Comparison of ENCODE assay signal across 10 cellular contexts in genomic region chr4:102823897-102824296, GRCh38. TPM values are rescaled to one million over a fixed set of nuclear protein-coding genes. Genes with fewer than 3 reads are reported as not detected.
A peak's percentile ranks its signal among the peaks of the same experiment; 100 is the strongest.
DNase-seq lines count a peak whose midpoint lies in the region; ATAC-seq, FAIRE-seq and TF ChIP-seq lines count a peak whose summit lies in the region.
"Had no signal": no experiment of that assay in that cellular context is flagged by ENCODE, and none has a peak within 500 bp of the region (broad histone marks: within the 10 kb centered on the region; RNA-seq: fewer than 3 reads in every experiment).

No MANE protein-coding gene starts in this region.

- DNase-seq in left ventricle myocardium inferior: no peak
- DNase-seq in left ventricle myocardium superior: no peak
- DNase-seq in K562 (ENCODE audit: extremely low read depth in 1 of 4, low spot score in 3 of 4): no peak
- DNase-seq in memory B cell (ENCODE audit: low spot score in 2 of 2): no peak
- DNase-seq in upper lobe of right lung: no peak
- no peak for DNase-seq in HT-29 (ENCODE audit: low spot score)
- DNase-seq: RPMI8226 had no signal

- POLR2A ChIA-PET in K562 (lab: Yijun Ruan, JAX): interaction anchor here (0.7 to 4.3 kb wide), 8 partner anchors 7 to 189 kb away, joined by 3 to 23 read pairs (median 3); no protein-coding TSS in a partner anchor

- no peak for ATAC-seq in left ventricle myocardium superior
- ATAC-seq in K562: no peak
- no peak for ATAC-seq in memory B cell (ENCODE audit: low read depth)
- no peak for ATAC-seq in upper lobe of right lung
- no peak for ATAC-seq in activated CD4-positive, CD25-positive, alpha-beta regulatory T cell treated with anti-CD3 and anti-CD28 coated beads, Interleukin-2, amount 50 U/mL, for 24 hours
- no peak for ATAC-seq in GM19455 (IDR thresholded peaks at IDR 0.05; ENCODE audit: unreplicated experiment)

- no peak for TF ChIP-seq POLR2A in K562 (conservative IDR thresholded peaks at IDR 0.05)

- H3K36me3 Mint-ChIP-seq in memory B cell: peaks cover 17% of the 10 kb centered on the region

- peaks cover 54% of the 10 kb centered on the region for H4K20me1 ChIP-seq in K562 (replicated peaks; ENCODE audit: control insufficient read depth, insufficient read depth, low read length)

- H3K79me2 ChIP-seq in K562 (ENCODE audit: control insufficient read depth, insufficient read depth, low read length): peaks cover 90% of the 10 kb centered on the region

- H3K9me3 Mint-ChIP-seq in memory B cell: no peaks in the 10 kb centered on the region
- H3K9me3 Mint-ChIP-seq: activated T-helper 2 cell treated with anti-CD3 and anti-CD28 coated beads, Interferon-gamma antibody, Interleukin-2, Interleukin-4, amounts not matched to agents 10 μg/mL and 5 μg/mL and 100 μg/mL, durations not matched to agents 14 hours and 24 hours and 36 hours had no signal

- H3K36me3 ChIP-seq in left ventricle myocardium inferior (peaks cover 10% of the 10 kb centered on the region), K562 (ENCODE audit: control insufficient read depth, insufficient read depth, low read length) (peaks cover 73% of the 10 kb centered on the region), upper lobe of right lung (peaks cover 23% of the 10 kb centered on the region)

- CTCF ChIA-PET in K562 (lab: Yijun Ruan, JAX; ENCODE audit: low intra/inter-chr PET ratio): no interaction called here

- H3K27ac ChIP-seq in left ventricle myocardium inferior (replicated peaks): peak overlapping the region; percentile 100
- H3K27ac ChIP-seq in K562 (ENCODE audit: extremely low read depth, low read depth, low read length): peak overlapping the region; percentile 59
- peak overlapping the region; percentile 100 for H3K27ac ChIP-seq in upper lobe of right lung

- H3K27me3 ChIP-seq in left ventricle myocardium inferior (ENCODE audit: low read depth): no peaks in the 10 kb centered on the region
- no peaks in the 10 kb centered on the region for H3K27me3 ChIP-seq in K562 (ENCODE audit: control insufficient read depth in 2 of 2, insufficient read depth in 2 of 2, low read length in 2 of 2)
- no peaks in the 10 kb centered on the region for H3K27me3 ChIP-seq in upper lobe of right lung

- no peaks in the 10 kb centered on the region for H3K27me3 Mint-ChIP-seq in memory B cell

- H3K9me1 ChIP-seq in K562 (ENCODE audit: control insufficient read depth, insufficient read depth, low read length): peaks cover under 1% of the 10 kb centered on the region

- in situ Hi-C loops in K562 (cut with MboI): no loop called here

- H2AFZ ChIP-seq in K562 (ENCODE audit: low read depth, low read length): no peak overlapping the region

- BruUV-seq in K562 (replicated peaks; lab: Mats Ljungman, UMichigan): no TSS peak

- no peak for TF ChIP-seq RAD21 in K562 (CRISPR knock-in tag; conservative IDR thresholded peaks at IDR 0.05 in 1 of 2, IDR thresholded peaks at IDR 0.05 in 1 of 2)

- H3K27ac Mint-ChIP-seq in memory B cell: peak overlapping the region; percentile 82

- TF ChIP-seq CTCF in left ventricle myocardium inferior (IDR thresholded peaks at IDR 0.05; ENCODE audit: borderline replicate concordance): no peak
- TF ChIP-seq CTCF in K562 (IDR thresholded peaks at IDR 0.05 in 2 of 3, conservative IDR thresholded peaks at IDR 0.05 in 1 of 3; ENCODE audit: insufficient read depth in 2 of 3, low read depth in 1 of 3, low read length in 3 of 3): no peak
- TF ChIP-seq CTCF in upper lobe of right lung (IDR thresholded peaks at IDR 0.05): no peak

- H3K4me1 ChIP-seq in left ventricle myocardium inferior: peaks cover 86% of the 10 kb centered on the region
- H3K4me1 ChIP-seq in K562 (replicated peaks in 1 of 2; ENCODE audit: control insufficient read depth in 2 of 2, insufficient read depth in 2 of 2, low read length in 2 of 2): peaks cover 5 to 28% of the 10 kb centered on the region in 2 experiments; a peak in 4 of 5 replicates
- H3K4me1 ChIP-seq in upper lobe of right lung: peaks cover 59% of the 10 kb centered on the region

- TF ChIP-seq EP300 in K562 (IDR thresholded peaks at IDR 0.05; ENCODE audit: low read length): no peak

- intact Hi-C loops in left ventricle myocardium inferior (cut with micrococcal nuclease): no loop called here
- intact Hi-C loops in left ventricle myocardium superior (cut with micrococcal nuclease): no loop called here
- intact Hi-C loops in K562 (cut with micrococcal nuclease): no loop called here
- intact Hi-C loops in upper lobe of right lung (cut with DNase I): no loop called here

- WGBS in K562 (ENCODE audit: insufficient coverage, low coverage, missing lambda C conversion rate): 9% methylated on average over 4 of the region's 4 CpGs

- H3K9me3 ChIP-seq in left ventricle myocardium inferior (replicated peaks): no peaks in the 10 kb centered on the region
- H3K9me3 ChIP-seq in K562 (replicated peaks; ENCODE audit: control insufficient read depth, insufficient read depth, low read depth, low read length): no peaks in the 10 kb centered on the region
- H3K9me3 ChIP-seq in upper lobe of right lung: no peaks in the 10 kb centered on the region

- H3K4me3 ChIP-seq in left ventricle myocardium inferior (peak overlapping the region; percentile 97), K562 (peak overlapping the region; percentile 97), upper lobe of right lung (peak overlapping the region; percentile 93)

- peak overlapping the region in 1 of 2 experiments; percentile 99; a peak in 2 of 4 replicates for H3K9ac ChIP-seq in K562 (ENCODE audit: insufficient read depth in 1 of 2, low read depth in 2 of 2, low read length in 2 of 2)

- H3K4me2 ChIP-seq in K562 (ENCODE audit: insufficient read depth, low read length): peak overlapping the region; percentile 95

- no peak for FAIRE-seq in K562 (lab: Jason Lieb, UNC)

- peaks cover 33% of the 10 kb centered on the region for H3K4me1 Mint-ChIP-seq in memory B cell

- peak overlapping the region; percentile 70 for H3K4me3 Mint-ChIP-seq in memory B cell

TF ChIP-seq in K562, 482 proteins besides CTCF, POLR2A, EP300 and RAD21:
- TF ChIP-seq MNT (conservative IDR thresholded peaks at IDR 0.05) (0 out of 4 replicates have a peak, but pooled peaks of 1 of the 2 experiments have one; percentile 29), FIP1L1 (IDR thresholded peaks at IDR 0.05; ENCODE audit: low read depth, low read length, poor library complexity, severe bottlenecking) (no peak)

RNA-seq across cellular contexts. Expression of gene UBE2D3, which starts 3.5 kb away (rescaled TPM):
- total RNA-seq in left ventricle myocardium inferior: 251 TPM
- 279 TPM for total RNA-seq in left ventricle myocardium superior
- 106 and 238 TPM in 2 replicates for total RNA-seq in K562 (2011; cell fraction: chromatin; rRNA removed; ENCODE audit: low replicate concordance)
- total RNA-seq in K562 (2011; cell fraction: nucleolus; rRNA removed): 61.5 and 87.0 TPM in 2 replicates
- total RNA-seq in K562 (2011; cell fraction: nucleoplasm; rRNA removed): 180 and 303 TPM in 2 replicates
- total RNA-seq in K562 (2014; rRNA removed): 434 and 562 TPM in 2 replicates
- 257 and 281 TPM in 2 replicates for total RNA-seq in K562 (2014; rRNA removed; fragmentation: Illumina TruSeq; extraction: Trizol)
- total RNA-seq in K562 (2015; rRNA removed; fragmentation: Illumina TruSeq; extraction: Trizol): 305 and 313 TPM in 2 replicates
- 276 and 281 TPM in 2 replicates for total RNA-seq in K562 (2021)
- polyA plus RNA-seq in K562 (2011; rRNA removed): 348 and 408 TPM in 2 replicates
- 357 and 381 TPM in 2 replicates for polyA plus RNA-seq in K562 (2011; cell fraction: cytosol; rRNA removed)
- 305 and 318 TPM in 2 replicates for polyA plus RNA-seq in K562 (2011; cell fraction: nucleus; rRNA removed)
- 235 and 382 TPM in 2 replicates for polyA plus RNA-seq in K562 (2012)
- polyA plus RNA-seq in K562 (2014; fragmentation: Illumina TruSeq; extraction: Trizol): 447 and 618 TPM in 2 replicates
- polyA plus RNA-seq in K562 (2014; fragmentation: Nextera tagmentation; extraction: Ambion mirVana): 100 to 1,000 TPM; 191 to 202 TPM
- 292 and 329 TPM in 2 replicates for polyA plus RNA-seq in K562 (2014; rRNA removed)
- polyA minus RNA-seq in K562 (2011; rRNA and poly(A)+ RNA removed): 278 and 307 TPM in 2 replicates
- polyA minus RNA-seq in K562 (2011; cell fraction: cytosol; rRNA and poly(A)+ RNA removed): 149 and 195 TPM in 2 replicates
- polyA minus RNA-seq in K562 (2011; cell fraction: nucleus; rRNA and poly(A)+ RNA removed): 123 and 159 TPM in 2 replicates
- total RNA-seq in upper lobe of right lung: 279 TPM
- total RNA-seq in HT-29 (2014; rRNA removed; shearing (Covaris generic)): 496 and 506 TPM in 2 replicates

RNA-seq across cellular contexts. Expression of gene CISD2, which starts 44.9 kb away (rescaled TPM):
- total RNA-seq in left ventricle myocardium inferior (17.1 TPM), left ventricle myocardium superior (20.1 TPM), K562 (2014; rRNA removed) (37.8 and 53.7 TPM in 2 replicates), K562 (2014; rRNA removed; fragmentation: Illumina TruSeq; extraction: Trizol) (68.4 and 73.7 TPM in 2 replicates), K562 (2015; rRNA removed; fragmentation: Illumina TruSeq; extraction: Trizol) (53.2 and 59.8 TPM in 2 replicates), K562 (2021) (50.2 and 55.9 TPM in 2 replicates), upper lobe of right lung (24.7 TPM)
- total RNA-seq in K562 (2011; cell fraction: chromatin; rRNA removed; ENCODE audit: low replicate concordance): 16.2 and 28.9 TPM in 2 replicates
- 30.3 and 34.9 TPM in 2 replicates for total RNA-seq in K562 (2011; cell fraction: nucleolus; rRNA removed)
- 34.8 and 44.1 TPM in 2 replicates for total RNA-seq in K562 (2011; cell fraction: nucleoplasm; rRNA removed)
- polyA plus RNA-seq in K562 (2011; rRNA removed) (48.3 and 69.5 TPM in 2 replicates), K562 (2014; fragmentation: Illumina TruSeq; extraction: Trizol) (47.1 and 53.5 TPM in 2 replicates), K562 (2014; fragmentation: Nextera tagmentation; extraction: Ambion mirVana) (10 to 100 TPM; 87.2 to 91.4 TPM), K562 (2014; rRNA removed) (46.9 and 54.2 TPM in 2 replicates)
- 22.1 and 27.2 TPM in 2 replicates for polyA plus RNA-seq in K562 (2011; cell fraction: cytosol; rRNA removed)
- 15.0 and 15.3 TPM in 2 replicates for polyA plus RNA-seq in K562 (2011; cell fraction: nucleus; rRNA removed)
- 78.0 and 85.1 TPM in 2 replicates for polyA plus RNA-seq in K562 (2012)
- polyA minus RNA-seq in K562 (2011; rRNA and poly(A)+ RNA removed): 21.6 and 27.4 TPM in 2 replicates
- polyA minus RNA-seq in K562 (2011; cell fraction: cytosol; rRNA and poly(A)+ RNA removed): 11.4 and 21.0 TPM in 2 replicates
- 5.1 and 8.3 TPM in 2 replicates for polyA minus RNA-seq in K562 (2011; cell fraction: nucleus; rRNA and poly(A)+ RNA removed)
- total RNA-seq in HT-29 (2014; rRNA removed; shearing (Covaris generic)): 54.6 and 60.2 TPM in 2 replicates
